ENCODE assay signal across 8 cellular contexts in the genomic region with DNA sequence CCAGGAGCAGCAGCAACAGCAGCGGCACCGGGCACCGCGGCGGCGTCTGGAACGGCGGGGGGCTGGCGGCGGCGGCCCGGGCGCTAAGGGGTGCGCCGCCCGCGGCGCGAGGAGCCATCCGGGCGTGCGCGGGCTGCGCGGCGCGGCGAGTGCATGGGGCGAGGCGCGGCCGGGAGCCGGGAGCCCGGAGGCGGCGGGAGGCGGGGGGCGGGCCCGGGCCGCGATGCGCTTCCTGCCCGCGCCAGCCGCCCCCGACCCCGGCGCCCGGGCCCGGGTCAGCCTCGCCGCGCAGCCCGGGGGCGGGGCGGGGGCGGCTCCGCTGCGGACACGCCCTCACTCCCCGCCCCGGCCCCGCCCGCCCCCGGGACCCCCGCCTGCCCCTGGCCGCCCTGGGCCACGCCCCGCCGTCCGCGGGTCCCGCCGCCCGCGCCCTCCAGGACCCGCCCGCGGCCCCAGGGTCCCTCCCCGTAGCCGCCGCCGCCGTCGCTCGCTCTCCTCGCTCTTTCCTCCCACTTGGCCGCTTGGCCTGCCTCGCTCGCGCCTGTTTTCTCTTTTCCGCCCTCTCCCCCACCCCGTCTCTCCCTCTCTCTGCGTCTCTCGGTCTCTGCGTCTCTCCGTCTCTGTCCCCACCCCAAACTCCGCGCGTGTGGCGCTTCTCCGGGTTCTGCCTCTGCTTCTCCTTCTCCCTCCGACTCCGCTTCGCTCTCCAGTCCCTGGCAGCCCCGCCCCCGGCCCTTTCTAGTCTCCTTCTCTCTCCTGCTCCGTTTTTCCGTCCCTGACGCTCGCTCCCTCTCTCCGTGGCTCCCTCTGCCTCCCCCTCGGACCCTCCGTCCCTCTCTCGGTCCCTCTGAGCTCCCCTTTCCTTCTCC. TPM values are rescaled to one million over a fixed set of nuclear protein-coding genes. Genes with fewer than 3 reads are reported as not detected.
DNase-seq lines count a peak whose midpoint lies in the region; FAIRE-seq and TF ChIP-seq lines count a peak whose summit lies in the region.

Gene PLXND1 (minus strand): TSS at position 155 of the 869 bp plus-strand sequence. CDS start 37 bp downstream, at position 118.

- no peaks in the 10 kb centered on the region for H3K9me3 ChIP-seq in stomach smooth muscle (ENCODE audit: control insufficient read depth in 2 of 2, low read length in 2 of 2)

- H3K9ac ChIP-seq in stomach smooth muscle (ENCODE audit: low read length in 2 of 2): peak within 1 kb of the TSS; percentile 55

- peaks cover 5 to 20% of the 10 kb centered on the region in 2 donors for H3K27me3 ChIP-seq in stomach smooth muscle (ENCODE audit: control insufficient read depth in 1 of 2, insufficient read depth in 2 of 2, low read length in 2 of 2)

- H3K4me1 ChIP-seq in stomach smooth muscle (ENCODE audit: control insufficient read depth, insufficient read depth, low read length): peaks cover 39% of the 10 kb centered on the region

- peak within 1 kb of the TSS; percentile 77 for H3K4me3 Mint-ChIP-seq in activated T-cell treated with anti-CD3 and anti-CD28 coated beads, Interleukin-2, amount 50 U/mL, for 24 hours
- peak within 1 kb of the TSS; percentile 89 for H3K4me3 Mint-ChIP-seq in mesothelial cell of epicardium

- H3K9me3 Mint-ChIP-seq in activated T-cell treated with anti-CD3 and anti-CD28 coated beads, Interleukin-2, amount 50 U/mL, for 24 hours: no peaks in the 10 kb centered on the region
- H3K9me3 Mint-ChIP-seq in mesothelial cell of epicardium: no peaks in the 10 kb centered on the region

- FAIRE-seq in RCC 7860 (lab: Jason Lieb, UNC): no peak

- peak within 1 kb of the TSS; percentile 83 for H3K27ac Mint-ChIP-seq in activated T-cell treated with anti-CD3 and anti-CD28 coated beads, Interleukin-2, amount 50 U/mL, for 24 hours
- H3K27ac Mint-ChIP-seq in mesothelial cell of epicardium: peak within 1 kb of the TSS; percentile 97

- no peaks in the 10 kb centered on the region for H3K36me3 Mint-ChIP-seq in activated T-cell treated with anti-CD3 and anti-CD28 coated beads, Interleukin-2, amount 50 U/mL, for 24 hours (ENCODE audit: low read depth)
- H3K36me3 Mint-ChIP-seq in mesothelial cell of epicardium: no peaks in the 10 kb centered on the region

- H3K27ac ChIP-seq in stomach smooth muscle (ENCODE audit: low read length): peak within 1 kb of the TSS; percentile 73

- H3K36me3 ChIP-seq in stomach smooth muscle (ENCODE audit: control insufficient read depth in 2 of 2, insufficient read depth in 2 of 2, low read length in 2 of 2): no peaks in the 10 kb centered on the region

- TF ChIP-seq POLR2A in erythroblast (IDR thresholded peaks at IDR 0.05; ENCODE audit: low read length): peak; percentile 53

- peak within 1 kb of the TSS; percentile 59 to 76 for H3K4me3 ChIP-seq in stomach smooth muscle (ENCODE audit: low read length in 2 of 2)

- peak; percentile 26 for DNase-seq in SIG-M5 treated with dmso at 0.1 percent for 504 hours (lab: John Stamatoyannopoulos, UW; ENCODE audit: unreplicated experiment)
- DNase-seq in SIG-M5 (lab: John Stamatoyannopoulos, UW): no peak
- peak; percentile 81 for DNase-seq in NCI-H2196 (lab: John Stamatoyannopoulos, UW; ENCODE audit: unreplicated experiment)
- peak; percentile 64 for DNase-seq in activated T-cell treated with anti-CD3 and anti-CD28 coated beads, Interleukin-2, amount 50 U/mL, for 24 hours
- DNase-seq in erythroblast (lab: John Stamatoyannopoulos, UW): peak; percentile 71
- DNase-seq in mesothelial cell of epicardium (ENCODE audit: low spot score in 2 of 2, unreplicated experiment in 2 of 2): peak in 1 of 2 experiments; percentile 54
- no peak for DNase-seq in RCC 7860 (ENCODE audit: low spot score)

- TF ChIP-seq CTCF in mesothelial cell of epicardium (IDR thresholded peaks at IDR 0.05; ENCODE audit: unreplicated experiment): no peak

- peaks cover 19% of the 10 kb centered on the region for H3K4me1 Mint-ChIP-seq in activated T-cell treated with anti-CD3 and anti-CD28 coated beads, Interleukin-2, amount 50 U/mL, for 24 hours (ENCODE audit: low read depth)
- H3K4me1 Mint-ChIP-seq in mesothelial cell of epicardium: peaks cover 48% of the 10 kb centered on the region

- H3K27me3 Mint-ChIP-seq in activated T-cell treated with anti-CD3 and anti-CD28 coated beads, Interleukin-2, amount 50 U/mL, for 24 hours: peaks cover 36% of the 10 kb centered on the region
- H3K27me3 Mint-ChIP-seq in mesothelial cell of epicardium (ENCODE audit: low read depth): peaks cover 33% of the 10 kb centered on the region

RNA-seq across cellular contexts. Expression of gene PLXND1, which starts in this region (rescaled TPM):
- total RNA-seq in mesothelial cell of epicardium: 53.9 to 60.6 TPM (median 54.7 TPM) in 3 replicates

Comparison
In these comparisons a context has a peak if more than half of its experiments do, and no peak if none do; other contexts are left out.
1. DNase-seq: peak in SIG-M5 treated with dmso at 0.1 percent for 504 hours (single experiment), NCI-H2196 (single experiment), activated T-cell treated with anti-CD3 and anti-CD28 coated beads, Interleukin-2, amount 50 U/mL, for 24 hours (single experiment) and erythroblast (2 of 2); none in SIG-M5 (single experiment) and RCC 7860 (single experiment).